In the genomic region with DNA sequence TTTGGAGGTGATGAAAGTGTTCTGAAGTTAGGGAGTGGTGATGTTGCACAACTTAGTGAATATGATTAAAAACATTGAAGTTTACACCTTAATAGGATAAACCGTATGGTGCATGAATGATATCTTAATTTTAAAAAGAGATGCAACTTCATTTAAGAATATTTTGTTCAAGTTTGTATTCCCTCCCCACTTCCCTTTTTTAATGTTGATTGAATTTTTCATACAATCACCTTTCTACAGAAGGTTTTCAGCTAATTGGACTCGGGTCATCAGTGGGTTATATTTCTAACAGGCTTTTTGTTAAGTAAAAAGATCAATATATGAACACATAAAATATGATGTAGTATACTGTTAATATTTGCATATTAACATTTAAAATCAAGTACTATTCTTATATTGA, we compare ENCODE assay signal across 31 cellular contexts.
"Had no signal": no experiment of that assay in that cellular context is flagged by ENCODE, and none has a peak within 500 bp of the region (broad histone marks: within the 10 kb centered on the region; RNA-seq: fewer than 3 reads in every experiment).

No MANE protein-coding gene starts in this region.

- H3K27me3 ChIP-seq: body of pancreas, breast epithelium, MG63 had no signal

- H3K4me1 ChIP-seq: body of pancreas, breast epithelium had no signal

- H3K27ac Mint-ChIP-seq: activated CD4-positive, alpha-beta T cell treated with anti-CD3 and anti-CD28 coated beads, Interleukin-2, amount 10 ng/mL, durations not matched to agents 24 days and 14 days; activated CD8-positive, alpha-beta T cell treated with anti-CD3 and anti-CD28 coated beads for 36 hours; activated naive CD8-positive, alpha-beta T cell treated with anti-CD3 and anti-CD28 coated beads, Interleukin-2, amount 10 ng/mL, durations not matched to agents 7 days and 5 days; activated T-cell treated with anti-CD3 and anti-CD28 coated beads, Interleukin-2, amount 50 U/mL, for 24 hours; activated T-helper 2 cell treated with anti-CD3 and anti-CD28 coated beads, Interferon-gamma antibody, Interleukin-2, Interleukin-4, amounts not matched to agents 10 μg/mL and 5 μg/mL and 100 μg/mL, durations not matched to agents 14 hours and 24 hours and 36 hours had no signal

- H3K4me3 Mint-ChIP-seq: activated CD4-positive, alpha-beta T cell treated with anti-CD3 and anti-CD28 coated beads, Interleukin-2, amount 10 ng/mL, durations not matched to agents 24 days and 14 days; activated CD8-positive, alpha-beta T cell treated with anti-CD3 and anti-CD28 coated beads for 36 hours; activated naive CD4-positive, alpha-beta T cell treated with anti-CD3 and anti-CD28 coated beads, Interleukin-2, amount 50 U/mL, for 24 hours; activated naive CD8-positive, alpha-beta T cell treated with anti-CD3 and anti-CD28 coated beads, Interleukin-2, amount 10 ng/mL, durations not matched to agents 7 days and 5 days; activated T-cell treated with anti-CD3 and anti-CD28 coated beads, Interleukin-2, amount 50 U/mL, for 24 hours had no signal

- FAIRE-seq: astrocyte had no signal

- ATAC-seq: activated CD8-positive, alpha-beta T cell treated with anti-CD3 and anti-CD28 coated beads for 36 hours; body of pancreas had no signal

- H3K27me3 Mint-ChIP-seq: activated CD8-positive, alpha-beta T cell treated with anti-CD3 and anti-CD28 coated beads for 36 hours; activated naive CD4-positive, alpha-beta T cell treated with anti-CD3 and anti-CD28 coated beads, Interleukin-2, amount 50 U/mL, for 24 hours; activated naive CD8-positive, alpha-beta T cell treated with anti-CD3 and anti-CD28 coated beads, Interleukin-2, amount 10 ng/mL, durations not matched to agents 7 days and 5 days; activated T-cell treated with anti-CD3 and anti-CD28 coated beads, Interleukin-2, amount 50 U/mL, for 24 hours had no signal

- H3K36me3 ChIP-seq: breast epithelium, MG63, WERI-Rb-1 had no signal

- H3K4me3 ChIP-seq: body of pancreas, breast epithelium, MG63 had no signal

- H3K9me3 Mint-ChIP-seq: activated CD8-positive, alpha-beta T cell treated with anti-CD3 and anti-CD28 coated beads for 36 hours; activated T-cell treated with anti-CD3 and anti-CD28 coated beads, Interleukin-2, amount 50 U/mL, for 24 hours; activated T-helper 2 cell treated with anti-CD3 and anti-CD28 coated beads, Interferon-gamma antibody, Interleukin-2, Interleukin-4, amounts not matched to agents 10 μg/mL and 5 μg/mL and 100 μg/mL, durations not matched to agents 14 hours and 24 hours and 36 hours had no signal

- DNase-seq: activated CD4-positive, alpha-beta T cell treated with anti-CD3 and anti-CD28 coated beads, Interleukin-2, amount 10 ng/mL, durations not matched to agents 24 days and 14 days; activated CD4-positive, alpha-beta T cell treated with anti-CD3 and anti-CD28 coated beads, Interleukin-2, amount 50 U/mL, for 4 hours; activated CD8-positive, alpha-beta T cell treated with anti-CD3 and anti-CD28 coated beads for 36 hours; activated gamma-delta T cell; activated naive CD4-positive, alpha-beta T cell treated with Interleukin-2 at 50 U/mL for 16 hours; activated naive CD8-positive, alpha-beta T cell treated with anti-CD3 and anti-CD28 coated beads, Interleukin-2, amount 10 ng/mL, durations not matched to agents 7 days and 5 days; activated T-cell treated with anti-CD3 and anti-CD28 coated beads, Interleukin-2, amount 50 U/mL, for 24 hours; body of pancreas; Karpas-422; MG63; NCI-H1092 treated with DMSO at 0.1 percent for 48 hours; NCI-H1417; NCI-H146; NCI-H187; NCI-H2081; NCI-H226; NCI-H446 treated with DMSO at 0.1 percent for 48 hours; NCI-H524; NCI-H69; NCI-H82; OCI-M1; Right ventricle myocardium superior; SW 1271; T-helper 1 cell; T-helper 2 cell; T-helper 9 cell; WERI-Rb-1 had no signal

- H3K9me3 ChIP-seq: body of pancreas, breast epithelium, MG63 had no signal

- H3K27ac ChIP-seq: body of pancreas, breast epithelium, WERI-Rb-1 had no signal
